ENCODE assay signal across 8 cellular contexts in genomic region chr1:116514708-116515525, GRCh38. TPM values are rescaled to one million over a fixed set of nuclear protein-coding genes. Genes with fewer than 3 reads are reported as not detected.
A peak's percentile ranks its signal among the peaks of the same experiment; 100 is the strongest.
DNase-seq lines count a peak whose midpoint lies in the region; ATAC-seq lines count a peak whose summit lies in the region.

No MANE protein-coding gene starts in this region.

- ATAC-seq in GM21367 (IDR thresholded peaks at IDR 0.05; ENCODE audit: unreplicated experiment) (peak; percentile 72), left ventricle myocardium superior (peak; percentile 14)

- H3K36me3 ChIP-seq in H7 (replicated peaks; ENCODE audit: control insufficient read depth, insufficient read depth, low read length): no peaks in the 10 kb centered on the region

- no peak overlapping the region for H3K4me3 ChIP-seq in H7 (ENCODE audit: insufficient read depth, low read depth, low read length)

- H3K27me3 ChIP-seq in H7 (ENCODE audit: control insufficient read depth, insufficient read depth, low read length): no peaks in the 10 kb centered on the region

- intact Hi-C loops in left ventricle myocardium superior (cut with micrococcal nuclease): no loop called here

- DNase-seq in DMS79 treated with DMSO at 0.1 percent for 48 hours (lab: John Stamatoyannopoulos, UW) (peak; percentile 47), HT1080 (ENCODE audit: low read depth) (peak; percentile 96), left ventricle myocardium superior (no peak), H7 (no peak), NCI-H2171 (lab: John Stamatoyannopoulos, UW) (no peak), NCI-H2227 (lab: John Stamatoyannopoulos, UW; ENCODE audit: unreplicated experiment) (no peak)
- peak; percentile 75 for DNase-seq in activated CD8-positive, alpha-beta memory T cell treated with anti-CD3 and anti-CD28 coated beads for 24 hours

RNA-seq across cellular contexts. Expression of gene CD58, which starts 55.9 kb away (rescaled TPM):
- 33.5 and 43.8 TPM in 2 replicates for total RNA-seq in HT1080 (2014; rRNA removed; shearing (Covaris generic))
- 40.4 and 45.5 TPM in 2 replicates for polyA plus RNA-seq in HT1080 (2015; cell fraction: cytosol; rRNA removed)
- polyA plus RNA-seq in HT1080 (2015; cell fraction: nucleus; rRNA removed): 33.8 and 44.3 TPM in 2 replicates
- total RNA-seq in left ventricle myocardium superior: 26.1 TPM
- total RNA-seq in H7 (2014; rRNA removed; shearing (Covaris generic)): 9.3 and 14.1 TPM in 2 replicates

Comparison
In these comparisons a context has a peak if more than half of its experiments do, and no peak if none do; other contexts are left out.
1. DNase-seq: peak in DMS79 treated with DMSO at 0.1 percent for 48 hours (single experiment), HT1080 (single experiment) and activated CD8-positive, alpha-beta memory T cell treated with anti-CD3 and anti-CD28 coated beads for 24 hours (single experiment); none in left ventricle myocardium superior (single experiment), H7 (single experiment), NCI-H2171 (single experiment) and NCI-H2227 (single experiment).